Comparison of ENCODE assay signal across 8 cellular contexts in genomic region chr17:40680998-40681397, GRCh38. TPM values are rescaled to one million over a fixed set of nuclear protein-coding genes. Genes with fewer than 3 reads are reported as not detected.
"Had no signal": no experiment of that assay in that cellular context is flagged by ENCODE, and none has a peak within 500 bp of the region (broad histone marks: within the 10 kb centered on the region; RNA-seq: fewer than 3 reads in every experiment).

No MANE protein-coding gene starts in this region.

- H3K36me3 Mint-ChIP-seq: IgD-negative memory B cell had no signal

- DNase-seq: IMR-90, KBM-7 had no signal

- H3K27ac ChIP-seq: HL-60 had no signal

- H3K4me1 Mint-ChIP-seq: IgD-negative memory B cell had no signal

- ATAC-seq: K562 had no signal

- H3K4me3 Mint-ChIP-seq: IgD-negative memory B cell had no signal

- H3K27ac Mint-ChIP-seq: IgD-negative memory B cell had no signal

- H3K4me3 ChIP-seq: K562 had no signal

- FAIRE-seq: HTR-8/SVneo, K562 had no signal

RNA-seq across cellular contexts. Expression of gene KRT222, which starts 16.0 kb away (rescaled TPM):
- total RNA-seq: HT-29, HT1080, IMR-90 had no signal
- polyA plus RNA-seq: IgD-negative memory B cell, IMR-90 had no signal

RNA-seq across cellular contexts. Expression of gene KRT24, which starts 22.6 kb away (rescaled TPM):
- total RNA-seq: HT-29, HT1080, IMR-90, K562 had no signal
- polyA plus RNA-seq: IgD-negative memory B cell, IMR-90, K562 had no signal
